ENCODE assay signal across 8 cellular contexts in the genomic region with DNA sequence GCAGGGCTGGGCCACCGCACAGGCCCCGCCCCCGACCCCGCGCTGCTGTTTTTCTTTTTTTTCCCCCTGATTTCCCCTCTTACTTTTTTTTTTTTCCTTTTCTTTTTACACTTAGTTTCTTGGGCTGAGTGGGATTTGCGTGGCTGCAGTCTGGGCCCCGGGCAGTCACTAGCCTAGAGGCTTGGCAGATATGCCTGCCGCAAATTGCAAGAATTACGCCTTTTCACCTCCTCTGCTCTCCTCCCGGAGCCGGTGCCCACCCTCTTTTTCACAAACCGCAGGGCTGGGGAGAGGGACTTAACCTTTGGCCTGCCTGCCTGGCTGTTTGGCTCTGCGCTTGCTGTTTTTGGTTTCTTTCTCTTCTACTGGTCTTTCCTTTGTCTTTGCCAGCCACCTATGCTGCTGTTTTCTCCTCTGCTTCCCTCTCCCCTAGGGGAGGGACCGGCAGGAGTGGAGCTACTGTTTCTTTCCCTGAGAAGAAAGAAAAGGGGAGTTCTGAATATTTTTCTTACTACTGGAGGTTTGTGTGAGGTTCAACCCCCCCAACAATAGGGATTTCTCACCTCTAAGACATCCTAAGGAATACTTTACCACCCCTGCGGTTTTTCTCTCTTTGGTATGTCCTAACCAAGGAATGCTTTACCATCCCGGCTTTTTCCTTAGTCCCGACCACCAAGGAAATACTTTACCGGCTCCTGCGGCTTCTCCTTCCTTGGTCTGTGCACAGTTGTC. TPM values are rescaled to one million over a fixed set of nuclear protein-coding genes. Genes with fewer than 3 reads are reported as not detected.
DNase-seq lines count a peak whose midpoint lies in the region; ATAC-seq and TF ChIP-seq lines count a peak whose summit lies in the region.

No MANE protein-coding gene starts in this region.

- H2AFZ ChIP-seq in Karpas-422 (ENCODE audit: low read length): no peak overlapping the region

- H3K9me2 ChIP-seq in Karpas-422 (replicated peaks; ENCODE audit: insufficient read depth, low read length): no peaks in the 10 kb centered on the region

- TF ChIP-seq CTCF in AG09309 (IDR thresholded peaks at IDR 0.05; ENCODE audit: control insufficient read depth, insufficient read depth, low read depth, low read length, missing control alignments) (no peak), brain (conservative IDR thresholded peaks at IDR 0.05) (no peak)

- peak overlapping the region; percentile 88 for H3K9ac ChIP-seq in HUES64 (ENCODE audit: low read depth, low read length)
- H3K9ac ChIP-seq in Karpas-422 (ENCODE audit: low read length): no peak overlapping the region

- peaks cover 65% of the 10 kb centered on the region for H3K79me2 ChIP-seq in Karpas-422 (ENCODE audit: low read length)

- H3K36me3 ChIP-seq in HUES64 (ENCODE audit: insufficient read depth, low read length) (peaks cover 17% of the 10 kb centered on the region), Karpas-422 (ENCODE audit: insufficient read depth, low read length) (peaks cover 33% of the 10 kb centered on the region)

- no peak for ATAC-seq in HG02852 (IDR thresholded peaks at IDR 0.05; ENCODE audit: unreplicated experiment)

- H3K27me3 Mint-ChIP-seq in brain: peaks cover 3% of the 10 kb centered on the region

- peak overlapping the region; percentile 95 to 98 (median 96) for H3K27ac Mint-ChIP-seq in brain

- H3K9me3 ChIP-seq in HUES64 (ENCODE audit: insufficient read depth, low read depth, low read length) (no peaks in the 10 kb centered on the region), Karpas-422 (ENCODE audit: low read length) (no peaks in the 10 kb centered on the region)

- peak; percentile 67 for DNase-seq in AG09309 (ENCODE audit: low read depth)
- DNase-seq in iris pigment epithelial cell (ENCODE audit: low read depth): peak; percentile 78
- DNase-seq in smooth muscle cell of the brain vasculature (ENCODE audit: low read depth, low spot score): peak; percentile 50
- DNase-seq in Karpas-422: no peak
- DNase-seq in NCI-H345 (lab: John Stamatoyannopoulos, UW): no peak

- H3K4me3 ChIP-seq in AG09309 (ENCODE audit: control insufficient read depth, low read depth, low read length) (peak overlapping the region; percentile 64), HUES64 (ENCODE audit: low read length) (peak overlapping the region; percentile 63), Karpas-422 (ENCODE audit: low read length) (no peak overlapping the region)

- H3K9me3 Mint-ChIP-seq in brain: no peaks in the 10 kb centered on the region

- peak overlapping the region; percentile 88 to 91 (median 90) for H3K4me3 Mint-ChIP-seq in brain

- H3K27ac ChIP-seq in HUES64 (ENCODE audit: low read depth, low read length) (peak overlapping the region; percentile 96), Karpas-422 (ENCODE audit: low read length) (no peak overlapping the region)

- H4K20me1 ChIP-seq in Karpas-422 (ENCODE audit: insufficient read depth, low read depth, low read length): no peaks in the 10 kb centered on the region

- peaks cover 45% of the 10 kb centered on the region for H3K36me3 Mint-ChIP-seq in brain

- peaks cover 49% of the 10 kb centered on the region for H3K4me1 Mint-ChIP-seq in brain

- no peaks in the 10 kb centered on the region for H3K27me3 ChIP-seq in HUES64 (ENCODE audit: insufficient read depth, low read length)
- H3K27me3 ChIP-seq in Karpas-422 (ENCODE audit: low read length): no peaks in the 10 kb centered on the region

- H3K4me1 ChIP-seq in HUES64 (ENCODE audit: insufficient read depth, low read length) (peaks cover 45% of the 10 kb centered on the region), Karpas-422 (ENCODE audit: low read length) (peaks cover 33% of the 10 kb centered on the region)

- H3K4me2 ChIP-seq in Karpas-422 (ENCODE audit: low read depth, low read length, poor library complexity, severe bottlenecking): no peak overlapping the region

- under 1% methylated on average over 18 of the region's 19 CpGs for WGBS in HUES64

RNA-seq across cellular contexts. Expression of a gene that starts 11.0 kb away (rescaled TPM):
- 7.9 TPM for polyA plus RNA-seq in HUES64 (2013, experiment 1 of 2)
- 5.1 TPM for polyA plus RNA-seq in HUES64 (2013, experiment 2 of 2)
- polyA plus RNA-seq in brain (ENCODE audit: insufficient read depth, low read depth, low replicate concordance): 1.1 TPM
- 17.7 and 20.3 TPM in 2 replicates for total RNA-seq in Karpas-422 (2014; rRNA removed; shearing (Covaris generic); ENCODE audit: low replicate concordance)

RNA-seq across cellular contexts. Expression of a gene that starts 26.3 kb away (rescaled TPM):
- 18.8 TPM for polyA plus RNA-seq in HUES64 (2013, experiment 1 of 2)
- polyA plus RNA-seq in HUES64 (2013, experiment 2 of 2): 19.2 TPM
- polyA plus RNA-seq in brain (ENCODE audit: insufficient read depth, low read depth, low replicate concordance): 0.59 TPM
- 16.3 and 20.1 TPM in 2 replicates for total RNA-seq in Karpas-422 (2014; rRNA removed; shearing (Covaris generic); ENCODE audit: low replicate concordance)

RNA-seq across cellular contexts. Expression of a gene that starts 34.3 kb away (rescaled TPM):
- 7.9 TPM for polyA plus RNA-seq in HUES64 (2013, experiment 1 of 2)
- polyA plus RNA-seq in HUES64 (2013, experiment 2 of 2): 8.0 TPM
- polyA plus RNA-seq in brain (ENCODE audit: insufficient read depth, low read depth, low replicate concordance): 4.4 TPM
- total RNA-seq in Karpas-422 (2014; rRNA removed; shearing (Covaris generic); ENCODE audit: low replicate concordance): 33.7 and 35.9 TPM in 2 replicates

RNA-seq across cellular contexts. Expression of a gene that starts 45.9 kb away (rescaled TPM):
- polyA plus RNA-seq in HUES64 (2013, experiment 1 of 2): 10.7 TPM
- 11.9 TPM for polyA plus RNA-seq in HUES64 (2013, experiment 2 of 2)
- 4.5 TPM for polyA plus RNA-seq in brain (ENCODE audit: insufficient read depth, low read depth, low replicate concordance)
- 22.2 and 36.4 TPM in 2 replicates for total RNA-seq in Karpas-422 (2014; rRNA removed; shearing (Covaris generic); ENCODE audit: low replicate concordance)

RNA-seq across cellular contexts. Expression of a gene that starts 57.1 kb away (rescaled TPM):
- 10.5 TPM for polyA plus RNA-seq in HUES64 (2013, experiment 1 of 2)
- polyA plus RNA-seq in HUES64 (2013, experiment 2 of 2): 10.8 TPM
- 5.5 TPM for polyA plus RNA-seq in brain (ENCODE audit: insufficient read depth, low read depth, low replicate concordance)
- 13.1 and 33.4 TPM in 2 replicates for total RNA-seq in Karpas-422 (2014; rRNA removed; shearing (Covaris generic); ENCODE audit: low replicate concordance)

Comparison
In these comparisons a context has a peak if more than half of its experiments do, and no peak if none do; other contexts are left out.
1. DNase-seq: peak in AG09309 (single experiment), iris pigment epithelial cell (single experiment) and smooth muscle cell of the brain vasculature (single experiment); none in Karpas-422 (single experiment) and NCI-H345 (single experiment).